ENCODE assay signal across 8 cellular contexts in genomic region chr1:222644649-222645005, GRCh38. TPM values are rescaled to one million over a fixed set of nuclear protein-coding genes. Genes with fewer than 3 reads are reported as not detected.
DNase-seq lines count a peak whose midpoint lies in the region; ATAC-seq, FAIRE-seq and TF ChIP-seq lines count a peak whose summit lies in the region.

No MANE protein-coding gene starts in this region.

- H2AFZ ChIP-seq in K562 (ENCODE audit: low read depth, low read length) (peak overlapping the region; percentile 92), HepG2 (ENCODE audit: low read length) (no peak overlapping the region)

- H3K4me3 ChIP-seq in BLaER1 treated with 17β-estradiol and CSF1 and Interleukin-3, amounts not matched to agents 10 nM and 100 nM, result peak overlapping the region; percentile 70 to 92 (median 84)
- peak overlapping the region; percentile 88 for H3K4me3 ChIP-seq in K562
- H3K4me3 ChIP-seq in HepG2 (replicated peaks in 1 of 3; ENCODE audit: insufficient read depth in 1 of 3, low read depth in 2 of 3, low read length in 3 of 3), result peak overlapping the region; percentile 73 to 92 (median 88)
- H3K4me3 ChIP-seq in transverse colon, result peak overlapping the region; percentile 65 to 72 (median 68)

- TF ChIP-seq CTCF in K562 (IDR thresholded peaks at IDR 0.05 in 2 of 3, conservative IDR thresholded peaks at IDR 0.05 in 1 of 3; ENCODE audit: insufficient read depth in 2 of 3, low read depth in 1 of 3, low read length in 3 of 3) (no peak), HepG2 (CRISPR knock-in tag; IDR thresholded peaks at IDR 0.05) (no peak), transverse colon (IDR thresholded peaks at IDR 0.05) (no peak)

- DNase-seq in K562 (ENCODE audit: extremely low read depth in 1 of 4, low spot score in 3 of 4) (no peak), HepG2 (ENCODE audit: low spot score) (no peak), transverse colon (no peak), HTR-8/SVneo (ENCODE audit: insufficient read length, low spot score) (no peak)

- intact Hi-C loops in K562 (cut with micrococcal nuclease) (loop anchor here (1.0 to 5.0 kb wide), 3 partner anchors 68 to 438 kb away; partner anchors contain the start of genes AIDA and BROX), HepG2 (cut with micrococcal nuclease; ENCODE audit: unreplicated experiment) (loop anchor here (1.0 to 2.0 kb wide), 3 partner anchors 55 to 179 kb away; partner anchors contain the start of genes AIDA, BROX and TAF1A), transverse colon (cut with DNase I; ENCODE audit: low total_unique reads) (loop anchor here (5.0 kb wide), 1 partner anchor 177 kb away; no protein-coding TSS in a partner anchor)

- TF ChIP-seq EP300 in K562 (IDR thresholded peaks at IDR 0.05; ENCODE audit: low read length) (no peak), HepG2 (IDR thresholded peaks at IDR 0.05; ENCODE audit: low read depth in 2 of 2, low read length in 2 of 2) (no peak), HepG2 (CRISPR knock-in tag; IDR thresholded peaks at IDR 0.05; ENCODE audit: borderline replicate concordance) (no peak), transverse colon (IDR thresholded peaks at IDR 0.05; ENCODE audit: low read depth) (no peak)

- peaks cover 23% of the 10 kb centered on the region for H3K79me2 ChIP-seq in K562 (ENCODE audit: control insufficient read depth, insufficient read depth, low read length)
- peaks cover 14% of the 10 kb centered on the region for H3K79me2 ChIP-seq in HepG2 (ENCODE audit: insufficient read depth, low read length)

- peak overlapping the region; percentile 83 to 96 (median 92) for H3K9ac ChIP-seq in BLaER1 treated with 17β-estradiol and CSF1 and Interleukin-3, amounts not matched to agents 10 nM and 100 nM
- H3K9ac ChIP-seq in K562 (ENCODE audit: insufficient read depth in 1 of 2, low read depth in 2 of 2, low read length in 2 of 2), result peak overlapping the region; percentile 85 to 97
- peak overlapping the region; percentile 92 for H3K9ac ChIP-seq in HepG2 (ENCODE audit: insufficient read depth, low read depth, low read length)

- no peaks in the 10 kb centered on the region for H3K9me1 ChIP-seq in K562 (ENCODE audit: control insufficient read depth, insufficient read depth, low read length)

- CTCF ChIA-PET in K562 (lab: Yijun Ruan, JAX; ENCODE audit: low intra/inter-chr PET ratio), result no interaction called here
- CTCF ChIA-PET in HepG2 (lab: Yijun Ruan, JAX; ENCODE audit: low intra/inter-chr PET ratio, low total read pairs), result no interaction called here

- H3K9me3 ChIP-seq in BLaER1 treated with 17β-estradiol and CSF1 and Interleukin-3, amounts not matched to agents 10 nM and 100 nM (replicated peaks in 1 of 11), result no peaks in the 10 kb centered on the region
- H3K9me3 ChIP-seq in K562 (replicated peaks; ENCODE audit: control insufficient read depth, insufficient read depth, low read depth, low read length) (no peaks in the 10 kb centered on the region), HepG2 (ENCODE audit: low read length) (0 out of 2 replicates have a peak, but pooled peaks cover 5% of the 10 kb centered on the region), transverse colon (no peaks in the 10 kb centered on the region)

- peak overlapping the region; percentile 83 to 96 (median 87) for H3K4me2 ChIP-seq in BLaER1 treated with 17β-estradiol and CSF1 and Interleukin-3, amounts not matched to agents 10 nM and 100 nM
- H3K4me2 ChIP-seq in K562 (ENCODE audit: insufficient read depth, low read length) (peak overlapping the region; percentile 99), HepG2 (ENCODE audit: low read depth, low read length) (peak overlapping the region; percentile 79)

- FAIRE-seq in K562 (lab: Jason Lieb, UNC) (no peak), HepG2 (lab: Jason Lieb, UNC) (no peak), HTR-8/SVneo (lab: Jason Lieb, UNC) (no peak)

- in situ Hi-C loops in K562 (cut with MboI), result no loop called here
- in situ Hi-C loops in HepG2 (cut with HindIII; ENCODE audit: extremely low pct_ligation_motif_present, low pct_unique_long_range_greater_than_20kb), result no loop called here
- in situ Hi-C loops in transverse colon (cut with MboI; ENCODE audit: low pct_ligation_motif_present in 1 of 4, low pct_unique_long_range_greater_than_20kb in 1 of 4, low sequenced_read_pairs in 3 of 4), result loop anchor here in 1 of 4 donors (25.0 kb wide), 1 partner anchor 907 kb away; the partner anchor contains the start of gene DUSP10

- H4K20me1 ChIP-seq in BLaER1 treated with 17β-estradiol and CSF1 and Interleukin-3, amounts not matched to agents 10 nM and 100 nM, result no peaks in the 10 kb centered on the region
- no peaks in the 10 kb centered on the region for H4K20me1 ChIP-seq in K562 (replicated peaks; ENCODE audit: control insufficient read depth, insufficient read depth, low read length)
- no peaks in the 10 kb centered on the region for H4K20me1 ChIP-seq in HepG2 (ENCODE audit: insufficient read depth, low read length)

- peaks cover 18 to 56% (median 32%) of the 10 kb centered on the region in 11 experiments for H3K36me3 ChIP-seq in BLaER1 treated with 17β-estradiol and CSF1 and Interleukin-3, amounts not matched to agents 10 nM and 100 nM
- peaks cover 56% of the 10 kb centered on the region; the same call in 2 of the 3 replicates for H3K36me3 ChIP-seq in K562 (ENCODE audit: control insufficient read depth, insufficient read depth, low read length)
- peaks cover under 1 to 10% of the 10 kb centered on the region in 2 experiments; a peak in 3 of 5 replicates for H3K36me3 ChIP-seq in HepG2 (replicated peaks in 1 of 2; ENCODE audit: control insufficient read depth in 1 of 2, insufficient read depth in 2 of 2, low read length in 2 of 2)
- peaks cover 0 to 5% (median 2%) of the 10 kb centered on the region in 4 donors for H3K36me3 ChIP-seq in transverse colon

- BruUV-seq in K562 (replicated peaks; lab: Mats Ljungman, UMichigan) (TSS peak; percentile 69), HepG2 (replicated peaks; lab: Mats Ljungman, UMichigan) (TSS peak; percentile 58)

- H3K27me3 ChIP-seq in BLaER1 treated with 17β-estradiol and CSF1 and Interleukin-3, amounts not matched to agents 10 nM and 100 nM, result no peaks in the 10 kb centered on the region
- H3K27me3 ChIP-seq in K562 (ENCODE audit: control insufficient read depth in 2 of 2, insufficient read depth in 2 of 2, low read length in 2 of 2) (no peaks in the 10 kb centered on the region), HepG2 (ENCODE audit: control insufficient read depth in 1 of 2, insufficient read depth in 2 of 2, low read length in 2 of 2) (no peaks in the 10 kb centered on the region; a peak in 1 of 5 replicates), transverse colon (no peaks in the 10 kb centered on the region)

- TF ChIP-seq RAD21 in K562 (CRISPR knock-in tag; conservative IDR thresholded peaks at IDR 0.05 in 1 of 2, IDR thresholded peaks at IDR 0.05 in 1 of 2), result no peak
- no peak for TF ChIP-seq RAD21 in HepG2 (CRISPR knock-in tag; IDR thresholded peaks at IDR 0.05)

- POLR2A ChIA-PET in K562 (lab: Yijun Ruan, JAX) (interaction anchor here (1.0 to 2.5 kb wide), 7 partner anchors 8 to 181 kb away, joined by 4 to 20 read pairs (median 5); partner anchors contain the start of gene TAF1A), HepG2 (lab: Yijun Ruan, JAX) (interaction anchor here (0.7 to 2.1 kb wide), 12 partner anchors 11 to 179 kb away, joined by 3 to 20 read pairs (median 4); partner anchors contain the start of genes AIDA, BROX and TAF1A)

- peaks cover 11 to 18% (median 16%) of the 10 kb centered on the region in 10 experiments for H3K4me1 ChIP-seq in BLaER1 treated with 17β-estradiol and CSF1 and Interleukin-3, amounts not matched to agents 10 nM and 100 nM
- H3K4me1 ChIP-seq in K562 (replicated peaks in 1 of 2; ENCODE audit: control insufficient read depth in 2 of 2, insufficient read depth in 2 of 2, low read length in 2 of 2), result no peaks in the 10 kb centered on the region; a peak in 2 of 5 replicates
- peaks cover 18% of the 10 kb centered on the region for H3K4me1 ChIP-seq in HepG2 (ENCODE audit: insufficient read depth, low read length)
- peaks cover 3 to 19% (median 11%) of the 10 kb centered on the region in 4 donors for H3K4me1 ChIP-seq in transverse colon

- H3K27ac ChIP-seq in BLaER1 treated with 17β-estradiol and CSF1 and Interleukin-3, amounts not matched to agents 10 nM and 100 nM, result peak overlapping the region; percentile 87 to 98 (median 96)
- H3K27ac ChIP-seq in K562 (ENCODE audit: extremely low read depth, low read depth, low read length) (peak overlapping the region; percentile 88), HepG2 (ENCODE audit: extremely low read length, insufficient read depth, low read length) (peak overlapping the region; percentile 93), transverse colon (peak overlapping the region; percentile 92 to 99 (median 94))

- ATAC-seq in HG03571 (IDR thresholded peaks at IDR 0.05; ENCODE audit: unreplicated experiment) (peak; percentile 1), K562 (no peak), HepG2 (peak; percentile 15), GM18861 (IDR thresholded peaks at IDR 0.05; ENCODE audit: unreplicated experiment) (no peak), HG02840 (IDR thresholded peaks at IDR 0.05; ENCODE audit: low FRiP score, unreplicated experiment) (no peak)

- TF ChIP-seq POLR2A in K562 (conservative IDR thresholded peaks at IDR 0.05) (no peak), HepG2 (IDR thresholded peaks at IDR 0.05; ENCODE audit: insufficient read depth in 1 of 2, low read depth in 2 of 2, low read length in 2 of 2) (no peak), transverse colon (IDR thresholded peaks at IDR 0.05) (no peak)

- 0% methylated on average over 5 of the region's 5 CpGs for WGBS in K562 (ENCODE audit: insufficient coverage, low coverage, missing lambda C conversion rate)
- 1% methylated on average over 5 of the region's 5 CpGs for WGBS in HepG2 (ENCODE audit: low lambda C conversion rate)
- WGBS in transverse colon (ENCODE audit: low coverage in 1 of 2), 2 donors, result 0 to 2% methylated on average over 4 to 5 of the region's 5 CpGs

RNA-seq across cellular contexts. Expression of gene MIA3, which starts 26.7 kb away (rescaled TPM):
- total RNA-seq in K562 (2011; cell fraction: chromatin; rRNA removed; ENCODE audit: low replicate concordance), result 45.8 and 148 TPM in 2 replicates
- total RNA-seq in K562 (2011; cell fraction: nucleolus; rRNA removed), result 35.4 and 43.8 TPM in 2 replicates
- total RNA-seq in K562 (2011; cell fraction: nucleoplasm; rRNA removed), result 64.4 and 101 TPM in 2 replicates
- 38.6 and 57.8 TPM in 2 replicates for total RNA-seq in K562 (2014; rRNA removed)
- total RNA-seq in K562 (2014; rRNA removed; fragmentation: Illumina TruSeq; extraction: Trizol), result 64.3 and 68.1 TPM in 2 replicates
- 72.8 and 79.8 TPM in 2 replicates for total RNA-seq in K562 (2015; rRNA removed; fragmentation: Illumina TruSeq; extraction: Trizol)
- total RNA-seq in K562 (2021), result 64.9 and 67.5 TPM in 2 replicates
- 34.0 and 63.3 TPM in 2 replicates for polyA plus RNA-seq in K562 (2011; rRNA removed)
- 54.4 and 81.8 TPM in 2 replicates for polyA plus RNA-seq in K562 (2011; cell fraction: cytosol; rRNA removed)
- polyA plus RNA-seq in K562 (2011; cell fraction: nucleus; rRNA removed), result 285 and 344 TPM in 2 replicates
- polyA plus RNA-seq in K562 (2012), result 43.6 and 50.3 TPM in 2 replicates
- polyA plus RNA-seq in K562 (2014; fragmentation: Illumina TruSeq; extraction: Trizol), result 61.7 and 89.4 TPM in 2 replicates
- polyA plus RNA-seq in K562 (2014; fragmentation: Nextera tagmentation; extraction: Ambion mirVana), result 10 to 100 TPM; 21.6 to 40.8 TPM
- polyA plus RNA-seq in K562 (2014; rRNA removed), result 33.1 and 34.4 TPM in 2 replicates
- polyA minus RNA-seq in K562 (2011; rRNA and poly(A)+ RNA removed), result 52.5 and 69.6 TPM in 2 replicates
- polyA minus RNA-seq in K562 (2011; cell fraction: cytosol; rRNA and poly(A)+ RNA removed), result 28.4 and 36.3 TPM in 2 replicates
- polyA minus RNA-seq in K562 (2011; cell fraction: nucleus; rRNA and poly(A)+ RNA removed), result 44.2 and 79.3 TPM in 2 replicates
- total RNA-seq in HepG2 (2016; rRNA removed; fragmentation: Illumina TruSeq; extraction: Trizol), result 27.4 and 48.7 TPM in 2 replicates
- total RNA-seq in HepG2 (2016; cell fraction: cytosol; rRNA removed; fragmentation: Illumina TruSeq; extraction: Trizol; ENCODE audit: low read depth), result 3.2 and 3.7 TPM in 2 replicates
- 27.7 and 51.2 TPM in 2 replicates for total RNA-seq in HepG2 (2016; cell fraction: insoluble cytoplasmic fraction; rRNA removed; fragmentation: Illumina TruSeq; extraction: Trizol)
- total RNA-seq in HepG2 (2016; cell fraction: membrane; rRNA removed; fragmentation: Illumina TruSeq; extraction: Trizol), result 7.2 and 9.4 TPM in 2 replicates
- 73.6 and 82.8 TPM in 2 replicates for total RNA-seq in HepG2 (2016; cell fraction: nucleus; rRNA removed; fragmentation: Illumina TruSeq; extraction: Trizol)
- 45.2 and 45.6 TPM in 2 replicates for polyA plus RNA-seq in HepG2 (2011; rRNA removed)
- 34.4 and 35.7 TPM in 2 replicates for polyA plus RNA-seq in HepG2 (2011; cell fraction: cytosol; rRNA removed)
- 125 and 161 TPM in 2 replicates for polyA plus RNA-seq in HepG2 (2011; cell fraction: nucleus; rRNA removed)
- polyA plus RNA-seq in HepG2 (2012), result 25.2 and 38.0 TPM in 2 replicates
- 2.4 and 3.6 TPM in 2 replicates for polyA plus RNA-seq in HepG2 (2016; cell fraction: cytosol; fragmentation: Illumina TruSeq; extraction: Trizol; ENCODE audit: low read depth)
- polyA plus RNA-seq in HepG2 (2016; cell fraction: insoluble cytoplasmic fraction; fragmentation: Illumina TruSeq; extraction: Trizol; ENCODE audit: low read depth), result 14.1 and 14.8 TPM in 2 replicates
- polyA plus RNA-seq in HepG2 (2016; cell fraction: membrane; fragmentation: Illumina TruSeq; extraction: Trizol; ENCODE audit: low read depth), result 3.1 and 5.5 TPM in 2 replicates
- 108 and 114 TPM in 2 replicates for polyA plus RNA-seq in HepG2 (2016; cell fraction: nucleus; fragmentation: Illumina TruSeq; extraction: Trizol; ENCODE audit: insufficient read depth, low read depth)
- polyA minus RNA-seq in HepG2 (2011; rRNA and poly(A)+ RNA removed; ENCODE audit: low replicate concordance), result 42.0 and 48.4 TPM in 2 replicates
- polyA minus RNA-seq in HepG2 (2011; cell fraction: cytosol; rRNA and poly(A)+ RNA removed), result 19.9 and 24.8 TPM in 2 replicates
- polyA minus RNA-seq in HepG2 (2011; cell fraction: nucleus; rRNA and poly(A)+ RNA removed), result 67.5 and 74.8 TPM in 2 replicates
- 100 to 1,000 TPM in 1 of 4 donors, 10 to 100 TPM in 3; 39.2 to 185 (median 49.1) TPM for total RNA-seq in transverse colon

RNA-seq across cellular contexts. Expression of gene TAF1A, which starts 54.9 kb away (rescaled TPM):
- total RNA-seq in K562 (2011; cell fraction: chromatin; rRNA removed; ENCODE audit: low replicate concordance), result 18.1 and 45.1 TPM in 2 replicates
- 5.3 and 6.3 TPM in 2 replicates for total RNA-seq in K562 (2011; cell fraction: nucleolus; rRNA removed)
- 16.3 and 24.0 TPM in 2 replicates for total RNA-seq in K562 (2011; cell fraction: nucleoplasm; rRNA removed)
- total RNA-seq in K562 (2014; rRNA removed) (16.9 and 23.3 TPM in 2 replicates), K562 (2014; rRNA removed; fragmentation: Illumina TruSeq; extraction: Trizol) (32.6 and 33.0 TPM in 2 replicates), K562 (2015; rRNA removed; fragmentation: Illumina TruSeq; extraction: Trizol) (27.3 and 30.8 TPM in 2 replicates), K562 (2021) (22.2 and 23.4 TPM in 2 replicates), HepG2 (2016; rRNA removed; fragmentation: Illumina TruSeq; extraction: Trizol) (10.7 and 15.9 TPM in 2 replicates), transverse colon (10 to 100 TPM in 1 of 4 donors, 1 to 10 TPM in 3; 2.2 to 10.1 (median 4.1) TPM)
- polyA plus RNA-seq in K562 (2011; rRNA removed) (14.6 and 17.8 TPM in 2 replicates), K562 (2014; fragmentation: Illumina TruSeq; extraction: Trizol) (20.2 and 25.3 TPM in 2 replicates), K562 (2014; fragmentation: Nextera tagmentation; extraction: Ambion mirVana) (10 to 100 TPM; 33.6 to 36.8 TPM), K562 (2014; rRNA removed) (19.3 and 20.0 TPM in 2 replicates), HepG2 (2011; rRNA removed) (3.0 and 3.3 TPM in 2 replicates)
- 2.8 and 6.9 TPM in 2 replicates for polyA plus RNA-seq in K562 (2011; cell fraction: cytosol; rRNA removed)
- 15.1 and 19.4 TPM in 2 replicates for polyA plus RNA-seq in K562 (2011; cell fraction: nucleus; rRNA removed)
- 8.4 and 17.0 TPM in 2 replicates for polyA plus RNA-seq in K562 (2012)
- polyA minus RNA-seq in K562 (2011; rRNA and poly(A)+ RNA removed), result 18.5 and 20.2 TPM in 2 replicates
- polyA minus RNA-seq in K562 (2011; cell fraction: cytosol; rRNA and poly(A)+ RNA removed), result 6.5 and 13.6 TPM in 2 replicates
- 17.0 and 25.1 TPM in 2 replicates for polyA minus RNA-seq in K562 (2011; cell fraction: nucleus; rRNA and poly(A)+ RNA removed)
- total RNA-seq in HepG2 (2016; cell fraction: cytosol; rRNA removed; fragmentation: Illumina TruSeq; extraction: Trizol; ENCODE audit: low read depth), result 3.6 and 4.1 TPM in 2 replicates
- 13.3 and 16.3 TPM in 2 replicates for total RNA-seq in HepG2 (2016; cell fraction: insoluble cytoplasmic fraction; rRNA removed; fragmentation: Illumina TruSeq; extraction: Trizol)
- 3.8 TPM in 2 replicates for total RNA-seq in HepG2 (2016; cell fraction: membrane; rRNA removed; fragmentation: Illumina TruSeq; extraction: Trizol)
- total RNA-seq in HepG2 (2016; cell fraction: nucleus; rRNA removed; fragmentation: Illumina TruSeq; extraction: Trizol), result 12.9 and 14.5 TPM in 2 replicates
- 1.1 and 2.3 TPM in 2 replicates for polyA plus RNA-seq in HepG2 (2011; cell fraction: cytosol; rRNA removed)
- 8.5 and 9.7 TPM in 2 replicates for polyA plus RNA-seq in HepG2 (2011; cell fraction: nucleus; rRNA removed)
- polyA plus RNA-seq in HepG2 (2012), result 5.5 and 5.7 TPM in 2 replicates
- polyA plus RNA-seq in HepG2 (2016; cell fraction: cytosol; fragmentation: Illumina TruSeq; extraction: Trizol; ENCODE audit: low read depth), result 0.27 and 0.28 TPM in 2 replicates
- polyA plus RNA-seq in HepG2 (2016; cell fraction: insoluble cytoplasmic fraction; fragmentation: Illumina TruSeq; extraction: Trizol; ENCODE audit: low read depth), result 10.8 and 11.2 TPM in 2 replicates
- 0.96 and 1.3 TPM in 2 replicates for polyA plus RNA-seq in HepG2 (2016; cell fraction: membrane; fragmentation: Illumina TruSeq; extraction: Trizol; ENCODE audit: low read depth)
- 9.7 and 12.6 TPM in 2 replicates for polyA plus RNA-seq in HepG2 (2016; cell fraction: nucleus; fragmentation: Illumina TruSeq; extraction: Trizol; ENCODE audit: insufficient read depth, low read depth)
- polyA minus RNA-seq in HepG2 (2011; rRNA and poly(A)+ RNA removed; ENCODE audit: low replicate concordance), result 1.6 and 1.8 TPM in 2 replicates
- polyA minus RNA-seq in HepG2 (2011; cell fraction: cytosol; rRNA and poly(A)+ RNA removed), result 1.3 and 2.9 TPM in 2 replicates
- 22.5 and 27.8 TPM in 2 replicates for polyA minus RNA-seq in HepG2 (2011; cell fraction: nucleus; rRNA and poly(A)+ RNA removed)

Comparison
In these comparisons a context has a peak if more than half of its experiments do, and no peak if none do; other contexts are left out.
1. ATAC-seq: peak in HG03571 (single experiment) and HepG2 (single experiment); none in K562 (single experiment), GM18861 (single experiment) and HG02840 (single experiment).
2. Peak in every context shown above with its lines, with median percentiles within 50 percentile points of each other: H3K27ac ChIP-seq, H3K4me2 ChIP-seq, H3K4me3 ChIP-seq and H3K9ac ChIP-seq.